ENCODE assay signal across 21 cellular contexts in genomic region chrX:110293658-110294453, GRCh38.
"Had no signal": no experiment of that assay in that cellular context is flagged by ENCODE, and none has a peak within 500 bp of the region (broad histone marks: within the 10 kb centered on the region; RNA-seq: fewer than 3 reads in every experiment).

No MANE protein-coding gene starts in this region.

- H3K4me3 ChIP-seq: ascending aorta, breast epithelium, left ventricle myocardium inferior, sigmoid colon, upper lobe of left lung had no signal

- ATAC-seq: activated CD8-positive, alpha-beta T cell treated with anti-CD3 and anti-CD28 coated beads for 36 hours; natural killer cell; WTC11 had no signal

- H3K4me1 ChIP-seq: ascending aorta, breast epithelium, left ventricle myocardium inferior, sigmoid colon, upper lobe of left lung had no signal

- H3K27ac Mint-ChIP-seq: activated CD8-positive, alpha-beta T cell treated with anti-CD3 and anti-CD28 coated beads for 36 hours; activated naive CD4-positive, alpha-beta T cell treated with anti-CD3 and anti-CD28 coated beads, Interleukin-2, amount 50 U/mL, for 24 hours; activated T-helper 1 cell treated with anti-CD3 and anti-CD28 coated beads, Interleukin-12 subunit alpha, Interleukin-12 subunit beta, Interleukin-2, Interleukin-4 antibody, amounts not matched to agents 30 ng/mL and 10 ng/mL and 1 ng/mL, durations not matched to agents 14 hours and 24 hours and 36 hours; mesothelial cell of epicardium; natural killer cell; progenitor cell of endocrine pancreas; T-helper 2 cell treated with Interferon-gamma antibody and Interleukin-4, amounts not matched to agents 5 μg/mL and 100 μg/mL, for 36 hours; WTC11 had no signal

- H3K9me3 ChIP-seq: sigmoid colon had no signal

- H3K4me3 Mint-ChIP-seq: activated CD8-positive, alpha-beta T cell treated with anti-CD3 and anti-CD28 coated beads for 36 hours; activated naive CD4-positive, alpha-beta T cell treated with anti-CD3 and anti-CD28 coated beads, Interleukin-2, amount 50 U/mL, for 24 hours; activated T-helper 1 cell treated with anti-CD3 and anti-CD28 coated beads, Interleukin-12 subunit alpha, Interleukin-12 subunit beta, Interleukin-2, Interleukin-4 antibody, amounts not matched to agents 30 ng/mL and 10 ng/mL and 1 ng/mL, durations not matched to agents 14 hours and 24 hours and 36 hours; mesothelial cell of epicardium; natural killer cell; T-helper 2 cell treated with Interferon-gamma antibody and Interleukin-4, amounts not matched to agents 5 μg/mL and 100 μg/mL, for 36 hours; WTC11 had no signal

- H3K27me3 Mint-ChIP-seq: activated CD8-positive, alpha-beta T cell treated with anti-CD3 and anti-CD28 coated beads for 36 hours; activated naive CD4-positive, alpha-beta T cell treated with anti-CD3 and anti-CD28 coated beads, Interleukin-2, amount 50 U/mL, for 24 hours; progenitor cell of endocrine pancreas had no signal

- H3K36me3 Mint-ChIP-seq: WTC11 had no signal

- H3K27me3 ChIP-seq: ascending aorta, sigmoid colon, upper lobe of left lung had no signal

- H3K4me1 Mint-ChIP-seq: mesothelial cell of epicardium had no signal

- H3K27ac ChIP-seq: ascending aorta, breast epithelium, left ventricle myocardium inferior, sigmoid colon, upper lobe of left lung had no signal

- H3K36me3 ChIP-seq: ascending aorta, breast epithelium, left ventricle myocardium inferior, sigmoid colon, upper lobe of left lung had no signal

- H3K9me3 Mint-ChIP-seq: activated naive CD4-positive, alpha-beta T cell treated with anti-CD3 and anti-CD28 coated beads, Interleukin-2, amount 50 U/mL, for 24 hours; activated T-helper 1 cell treated with anti-CD3 and anti-CD28 coated beads, Interleukin-12 subunit alpha, Interleukin-12 subunit beta, Interleukin-2, Interleukin-4 antibody, amounts not matched to agents 30 ng/mL and 10 ng/mL and 1 ng/mL, durations not matched to agents 14 hours and 24 hours and 36 hours; WTC11 had no signal

- DNase-seq: activated CD4-positive, alpha-beta T cell treated with anti-CD3 and anti-CD28 coated beads for 48 hours; activated CD8-positive, alpha-beta T cell treated with anti-CD3 and anti-CD28 coated beads for 36 hours; activated gamma-delta T cell treated with Interleukin-2 at 50 U/mL for 16 hours; cerebellar nuclear complex; cortex of kidney; foreskin melanocyte; left ventricle myocardium inferior; natural killer cell; retina; sigmoid colon; stimulated activated CD4-positive, alpha-beta T cell treated with anti-CD3 and anti-CD28 coated beads, Interleukin-2, amount 100 ng/mL, for 48 hours; stimulated activated naive CD4-positive, alpha-beta T cell treated with Interleukin-2 at 50 U/mL for 16 hours; upper lobe of left lung had no signal
